ENCODE assay signal across 9 cellular contexts in the genomic region with DNA sequence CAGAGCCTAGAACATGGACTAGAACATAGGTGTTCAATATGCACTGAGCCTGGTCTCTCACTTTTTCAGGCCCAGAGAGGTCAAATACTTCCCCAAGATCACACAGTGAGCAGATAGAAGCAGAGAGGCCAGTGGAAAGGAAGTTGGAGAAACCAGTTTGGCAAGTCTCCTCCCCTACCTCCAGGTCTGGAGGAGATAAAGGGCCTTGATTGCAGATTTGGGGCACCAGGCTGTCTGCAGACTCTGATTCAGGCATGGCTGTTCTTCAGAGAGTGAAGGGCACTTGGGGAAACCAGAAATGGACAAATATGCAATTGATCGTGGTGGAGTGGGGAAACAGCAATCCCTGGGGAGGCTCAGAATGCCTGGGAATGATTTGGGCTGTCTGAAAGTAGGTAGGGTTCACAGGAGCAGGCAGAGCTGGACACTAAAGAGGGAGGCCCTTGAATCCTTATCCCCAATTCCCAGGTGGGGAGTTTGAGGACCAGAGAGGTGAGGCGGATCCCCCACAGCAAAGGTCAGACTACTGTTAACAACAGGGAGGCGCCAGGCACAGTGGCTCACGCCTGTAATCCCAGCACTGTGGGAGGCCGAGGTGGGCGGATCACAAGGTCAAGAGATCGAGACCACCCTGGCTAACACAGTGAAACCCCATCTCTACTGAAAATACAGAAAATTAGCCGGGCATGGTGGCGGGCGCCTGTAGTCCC. TPM values are rescaled to one million over a fixed set of nuclear protein-coding genes. Genes with fewer than 3 reads are reported as not detected.
DNase-seq lines count a peak whose midpoint lies in the region; ATAC-seq and TF ChIP-seq lines count a peak whose summit lies in the region.
"Had no signal": no experiment of that assay in that cellular context is flagged by ENCODE, and none has a peak within 500 bp of the region (broad histone marks: within the 10 kb centered on the region; RNA-seq: fewer than 3 reads in every experiment).

No MANE protein-coding gene starts in this region.

- peak overlapping the region; percentile 26 for H3K9ac ChIP-seq in HUES6 (ENCODE audit: low read length)
- H3K9ac ChIP-seq in mucosa of rectum (ENCODE audit: low read depth in 1 of 2, low read length in 2 of 2) = peak overlapping the region; percentile 4 to 47

- in situ Hi-C loops in brain microvascular endothelial cell (cut with HindIII; ENCODE audit: low pct_ligation_motif_present, low sequenced_read_pairs) = no loop called here

- no peaks in the 10 kb centered on the region for H3K27me3 ChIP-seq in AG04450 (ENCODE audit: control insufficient read depth, insufficient read depth, low read length)
- H3K27me3 ChIP-seq in HUES6 (ENCODE audit: control insufficient read depth, insufficient read depth, low read length) = no peaks in the 10 kb centered on the region; the same call in 1 of the 2 replicates
- H3K27me3 ChIP-seq in brain microvascular endothelial cell (replicated peaks) = no peaks in the 10 kb centered on the region
- no peaks in the 10 kb centered on the region for H3K27me3 ChIP-seq in mucosa of rectum (ENCODE audit: control insufficient read depth in 2 of 2, insufficient read depth in 2 of 2, low read length in 2 of 2)

- H3K36me3 ChIP-seq in HUES6 (ENCODE audit: control insufficient read depth, insufficient read depth, low read length) (peaks cover 31% of the 10 kb centered on the region), brain microvascular endothelial cell (replicated peaks) (peaks cover 15% of the 10 kb centered on the region), mucosa of rectum (ENCODE audit: control insufficient read depth in 2 of 2, insufficient read depth in 2 of 2, low read length in 2 of 2) (peaks cover 3 to 14% of the 10 kb centered on the region in 2 donors)

- ATAC-seq in GM21528 (IDR thresholded peaks at IDR 0.05; ENCODE audit: low FRiP score, unreplicated experiment) = no peak
- ATAC-seq: esophagus mucosa had no signal

- CTCF ChIA-PET in AG04450 (lab: Charles Lee) = interaction anchor here (0.8 kb wide), 1 partner anchor 18 kb away, joined by 3 read pairs; no protein-coding TSS in a partner anchor

- DNase-seq in AG04450 (ENCODE audit: low read depth, low spot score) (no peak), brain microvascular endothelial cell (no peak), EL (no peak), AML-193 (lab: John Stamatoyannopoulos, UW) (no peak), NCI-H526 treated with DMSO at 0.1 percent for 48 hours (lab: John Stamatoyannopoulos, UW) (no peak)

- H3K4me3 ChIP-seq in AG04450 (ENCODE audit: low read depth, low read length) (0 out of 2 replicates have a peak overlapping the region, but pooled peaks have one; percentile 7), HUES6 (ENCODE audit: low read depth, low read length) (peak overlapping the region; percentile 37; the same call in 1 of the 2 replicates), brain microvascular endothelial cell (ENCODE audit: low read depth, low read length) (no peak overlapping the region), mucosa of rectum (ENCODE audit: low read length in 2 of 2) (peak overlapping the region; percentile 2 to 48)

- H3K4me1 ChIP-seq in HUES6 (ENCODE audit: control insufficient read depth, insufficient read depth, low read length) (peaks cover 44% of the 10 kb centered on the region), mucosa of rectum (ENCODE audit: control insufficient read depth in 2 of 2, insufficient read depth in 2 of 2, low read length in 2 of 2) (peaks cover 51 to 53% of the 10 kb centered on the region in 2 donors)

- H3K9me3 ChIP-seq in AG04450 (ENCODE audit: control insufficient read depth, insufficient read depth, low read length) (no peaks in the 10 kb centered on the region; the same call in 1 of the 2 replicates), HUES6 (ENCODE audit: control insufficient read depth, insufficient read depth, low read depth, low read length) (no peaks in the 10 kb centered on the region), mucosa of rectum (ENCODE audit: control insufficient read depth in 2 of 2, low read length in 2 of 2) (no peaks in the 10 kb centered on the region)

- H3K27ac ChIP-seq in AG04450 (ENCODE audit: low read depth, low read length) (no peak overlapping the region), HUES6 (ENCODE audit: low read depth, low read length) (no peak overlapping the region; the same call in 1 of the 2 replicates), brain microvascular endothelial cell (peak overlapping the region; percentile 26), mucosa of rectum (ENCODE audit: low read depth in 2 of 2, low read length in 2 of 2) (peak overlapping the region; percentile 74 to 75)

- POLR2A ChIA-PET in AG04450 (lab: Yijun Ruan, JAX) = no interaction called here

- TF ChIP-seq CTCF in AG04450 (IDR thresholded peaks at IDR 0.05; ENCODE audit: low read depth, low read length) (no peak), brain microvascular endothelial cell (IDR thresholded peaks at IDR 0.05; ENCODE audit: low read depth, low read length, missing control alignments) (no peak)

RNA-seq across cellular contexts. Expression of a gene that starts 2.3 kb away (rescaled TPM):
- polyA plus RNA-seq in AG04450 (2011; rRNA removed) = 24.7 and 34.1 TPM in 2 replicates
- polyA minus RNA-seq in AG04450 (2011; rRNA and poly(A)+ RNA removed) = 59.3 and 77.2 TPM in 2 replicates

RNA-seq across cellular contexts. Expression of a gene that starts 38.2 kb away (rescaled TPM):
- 148 and 171 TPM in 2 replicates for polyA plus RNA-seq in AG04450 (2011; rRNA removed)
- 87.4 and 99.3 TPM in 2 replicates for polyA minus RNA-seq in AG04450 (2011; rRNA and poly(A)+ RNA removed)

RNA-seq across cellular contexts. Expression of a gene that starts 39.4 kb away (rescaled TPM):
- 19.1 and 23.6 TPM in 2 replicates for polyA plus RNA-seq in AG04450 (2011; rRNA removed)
- 10.8 and 13.6 TPM in 2 replicates for polyA minus RNA-seq in AG04450 (2011; rRNA and poly(A)+ RNA removed)

Comparison
In these comparisons a context has a peak if more than half of its experiments do, and no peak if none do; other contexts are left out.
1. H3K27ac ChIP-seq: peak in brain microvascular endothelial cell (single experiment) and mucosa of rectum (2 of 2); none in AG04450 (single experiment) and HUES6 (single experiment).